Comparison of ENCODE assay signal across 24 cellular contexts in genomic region chr2:100793982-100794381, GRCh38.
"Had no signal": no experiment of that assay in that cellular context is flagged by ENCODE, and none has a peak within 500 bp of the region (broad histone marks: within the 10 kb centered on the region; RNA-seq: fewer than 3 reads in every experiment).

No MANE protein-coding gene starts in this region.

- H3K9me3 Mint-ChIP-seq: activated CD8-positive, alpha-beta T cell treated with anti-CD3 and anti-CD28 coated beads for 36 hours; activated T-helper 17 cell treated with anti-CD3 and anti-CD28 coated beads, Interleukin-2, amount 50 U/mL, for 72 hours; endodermal cell; immature natural killer cell; mesothelial cell of epicardium; nephron had no signal

- DNase-seq: activated CD4-positive, alpha-beta T cell treated with anti-CD3 and anti-CD28 coated beads for 48 hours; activated CD4-positive, CD25-positive, alpha-beta regulatory T cell; activated CD8-positive, alpha-beta T cell treated with anti-CD3 and anti-CD28 coated beads for 36 hours; activated naive CD4-positive, alpha-beta T cell; activated T-cell treated with anti-CD3 and anti-CD28 coated beads, Interleukin-2, amount 50 U/mL, for 1 hour; anterior cingulate cortex; central memory CD4-positive, alpha-beta T cell; endodermal cell; foreskin melanocyte; immature natural killer cell; occipital lobe; stomach; T-helper 1 cell; T-helper 9 cell had no signal

- H3K36me3 Mint-ChIP-seq: brain, immature natural killer cell, mesothelial cell of epicardium had no signal

- H3K27ac Mint-ChIP-seq: activated CD8-positive, alpha-beta T cell treated with anti-CD3 and anti-CD28 coated beads for 36 hours; activated T-helper 17 cell treated with anti-CD3 and anti-CD28 coated beads, Interleukin-2, amount 50 U/mL, for 72 hours; brain; endodermal cell; immature natural killer cell; mesothelial cell of epicardium; nephron; progenitor cell of endocrine pancreas had no signal

- H3K27me3 ChIP-seq: right atrium auricular region, stomach, vagina had no signal

- H3K4me1 Mint-ChIP-seq: activated T-helper 17 cell treated with anti-CD3 and anti-CD28 coated beads, Interleukin-2, amount 50 U/mL, for 72 hours; endodermal cell; immature natural killer cell; mesothelial cell of epicardium; nephron had no signal

- H3K27ac ChIP-seq: epithelial cell of prostate, right atrium auricular region, skin epidermis, stomach, vagina had no signal

- H3K4me1 ChIP-seq: right atrium auricular region, vagina had no signal

- H3K4me3 Mint-ChIP-seq: activated CD8-positive, alpha-beta T cell treated with anti-CD3 and anti-CD28 coated beads for 36 hours; activated T-helper 17 cell treated with anti-CD3 and anti-CD28 coated beads, Interleukin-2, amount 50 U/mL, for 72 hours; brain; endodermal cell; immature natural killer cell; mesothelial cell of epicardium; nephron had no signal

- H3K4me3 ChIP-seq: lung, right atrium auricular region, skin epidermis, stomach, vagina had no signal

- H3K27me3 Mint-ChIP-seq: activated CD8-positive, alpha-beta T cell treated with anti-CD3 and anti-CD28 coated beads for 36 hours; activated T-helper 17 cell treated with anti-CD3 and anti-CD28 coated beads, Interleukin-2, amount 50 U/mL, for 72 hours had no signal

- H3K36me3 ChIP-seq: right atrium auricular region, stomach, vagina had no signal

- H3K9me3 ChIP-seq: right atrium auricular region, stomach, vagina had no signal
